In the genomic region with DNA sequence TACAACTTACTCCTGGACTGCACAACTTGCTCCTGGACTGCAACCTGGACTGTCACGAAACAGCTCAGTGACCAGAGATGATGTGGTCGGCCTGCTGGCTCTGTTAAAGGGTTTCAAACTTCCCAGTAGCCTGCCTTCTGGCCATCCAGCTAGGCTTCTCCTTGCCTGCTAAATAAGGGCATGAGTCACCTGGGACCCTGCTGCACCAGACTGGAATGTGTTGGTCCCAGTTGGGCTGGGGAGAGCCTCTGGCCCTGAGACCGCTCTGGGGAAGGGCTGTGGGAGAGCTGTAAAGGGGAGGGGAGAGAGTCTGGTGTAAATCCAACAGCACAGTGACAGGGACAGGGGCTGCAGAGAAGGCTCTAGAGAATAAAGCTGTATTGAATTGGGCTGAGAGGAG, we compare ENCODE assay signal across 22 cellular contexts.
"Had no signal": no experiment of that assay in that cellular context is flagged by ENCODE, and none has a peak within 500 bp of the region (broad histone marks: within the 10 kb centered on the region; RNA-seq: fewer than 3 reads in every experiment).

No MANE protein-coding gene starts in this region.

- ATAC-seq: heart right ventricle; stimulated activated naive CD8-positive, alpha-beta T cell treated with anti-CD3 and anti-CD28 coated beads, Interleukin-15, amount 100 ng/mL, for 72 hours had no signal

- FAIRE-seq: astrocyte, endometrium, islet of Langerhans had no signal

- H3K27me3 Mint-ChIP-seq: activated CD4-positive, alpha-beta memory T cell treated with anti-CD3 and anti-CD28 coated beads, Interleukin-2, amount 10 ng/mL, durations not matched to agents 7 days and 5 days; activated CD4-positive, alpha-beta T cell treated with anti-CD3 and anti-CD28 coated beads, Interleukin-2, amount 10 ng/mL, durations not matched to agents 7 days and 5 days; activated naive CD8-positive, alpha-beta T cell; progenitor cell of endocrine pancreas; stimulated activated naive CD8-positive, alpha-beta T cell treated with anti-CD3 and anti-CD28 coated beads, Interleukin-15, amount 100 ng/mL, for 72 hours had no signal

- H3K27ac Mint-ChIP-seq: activated CD4-positive, alpha-beta memory T cell treated with anti-CD3 and anti-CD28 coated beads, Interleukin-2, amount 10 ng/mL, durations not matched to agents 7 days and 5 days; activated CD4-positive, alpha-beta T cell treated with anti-CD3 and anti-CD28 coated beads, Interleukin-2, amount 10 ng/mL, durations not matched to agents 7 days and 5 days; activated naive CD8-positive, alpha-beta T cell; activated T-cell treated with anti-CD3 and anti-CD28 coated beads, Interleukin-2, amount 50 U/mL, for 24 hours; progenitor cell of endocrine pancreas had no signal

- H3K36me3 Mint-ChIP-seq: activated naive CD8-positive, alpha-beta T cell had no signal

- DNase-seq: activated CD4-positive, alpha-beta T cell treated with anti-CD3 and anti-CD28 coated beads, Interleukin-2, amount 10 ng/mL, durations not matched to agents 7 days and 5 days; activated CD4-positive, CD25-positive, alpha-beta regulatory T cell treated with anti-CD3 and anti-CD28 coated beads, Interleukin-2, amount 50 U/mL, for 72 hours; activated CD8-positive, alpha-beta memory T cell treated with anti-CD3 and anti-CD28 coated beads, Interleukin-2, amount 50 U/mL, for 48 hours; activated naive CD4-positive, alpha-beta T cell; activated T-cell treated with anti-CD3 and anti-CD28 coated beads, Interleukin-2, amount 50 U/mL, for 24 hours; brain microvascular endothelial cell; esophagus squamous epithelium; foreskin melanocyte; heart right ventricle; left ventricle myocardium inferior; ovary; right lobe of liver; stimulated activated CD4-positive, alpha-beta T cell treated with anti-CD3 and anti-CD28 coated beads, Interleukin-4, amount 100 ng/mL, for 1 hour; stimulated activated naive CD8-positive, alpha-beta T cell treated with anti-CD3 and anti-CD28 coated beads, Interleukin-15, amount 100 ng/mL, for 72 hours; substantia nigra; SW 1271 had no signal

- H3K4me3 Mint-ChIP-seq: activated CD4-positive, alpha-beta memory T cell treated with anti-CD3 and anti-CD28 coated beads, Interleukin-2, amount 10 ng/mL, durations not matched to agents 7 days and 5 days; activated CD4-positive, alpha-beta T cell treated with anti-CD3 and anti-CD28 coated beads, Interleukin-2, amount 10 ng/mL, durations not matched to agents 7 days and 5 days; activated naive CD8-positive, alpha-beta T cell; activated T-cell treated with anti-CD3 and anti-CD28 coated beads, Interleukin-2, amount 50 U/mL, for 24 hours; stimulated activated naive CD8-positive, alpha-beta T cell treated with anti-CD3 and anti-CD28 coated beads, Interleukin-15, amount 100 ng/mL, for 72 hours had no signal

- H3K9me3 Mint-ChIP-seq: activated CD4-positive, alpha-beta memory T cell treated with anti-CD3 and anti-CD28 coated beads, Interleukin-2, amount 10 ng/mL, durations not matched to agents 7 days and 5 days; stimulated activated naive CD8-positive, alpha-beta T cell treated with anti-CD3 and anti-CD28 coated beads, Interleukin-15, amount 100 ng/mL, for 72 hours had no signal
